In genomic region chr13:24746618-24747247, GRCh38 we compare ENCODE assay signal across 11 cellular contexts. TPM values are rescaled to one million over a fixed set of nuclear protein-coding genes. Genes with fewer than 3 reads are reported as not detected.
DNase-seq lines count a peak whose midpoint lies in the region; ATAC-seq and TF ChIP-seq lines count a peak whose summit lies in the region.
"Had no signal": no experiment of that assay in that cellular context is flagged by ENCODE, and none has a peak within 500 bp of the region (broad histone marks: within the 10 kb centered on the region; RNA-seq: fewer than 3 reads in every experiment).

No MANE protein-coding gene starts in this region.

- no peak overlapping the region for H4K91ac ChIP-seq in IMR-90 (ENCODE audit: insufficient read depth, low read depth, low read length)

- POLR2A ChIA-PET in CD8-positive, alpha-beta memory T cell (lab: Charles Lee), result no interaction called here
- POLR2A ChIA-PET in IMR-90 (lab: Charles Lee; ENCODE audit: unreplicated experiment), result no interaction called here

- H3K4me3 Mint-ChIP-seq in CD8-positive, alpha-beta memory T cell, result peak overlapping the region in 5 of 7 donors; percentile 19 to 68 (median 46)

- no peaks in the 10 kb centered on the region for H3K9me1 ChIP-seq in IMR-90 (ENCODE audit: insufficient read depth, low read length)

- no peaks in the 10 kb centered on the region for H3K9me2 ChIP-seq in neural cell (ENCODE audit: insufficient read depth, low read length)

- TF ChIP-seq RAD21 in IMR-90 (IDR thresholded peaks at IDR 0.05; ENCODE audit: low read length) (no peak), neural cell (conservative IDR thresholded peaks at IDR 0.05) (no peak)

- H2BK5ac ChIP-seq in IMR-90 (ENCODE audit: low read depth, low read length, poor library complexity, severe bottlenecking), result no peak overlapping the region

- H3K36me3 ChIP-seq in CD8-positive, alpha-beta memory T cell (ENCODE audit: insufficient read depth, low read length), result no peaks in the 10 kb centered on the region
- H3K36me3 ChIP-seq in IMR-90 (ENCODE audit: control insufficient read depth, insufficient read depth, low read length) (no peaks in the 10 kb centered on the region), neural cell (ENCODE audit: insufficient read depth, low read length) (no peaks in the 10 kb centered on the region)
- H3K36me3 ChIP-seq: SJSA1 had no signal

- H3K36me3 Mint-ChIP-seq in CD8-positive, alpha-beta memory T cell, result no peaks in the 10 kb centered on the region

- H3K18ac ChIP-seq in IMR-90 (ENCODE audit: low read depth, low read length), result no peak overlapping the region

- H3K4me1 Mint-ChIP-seq in CD8-positive, alpha-beta memory T cell, result peaks cover 5 to 22% (median 10%) of the 10 kb centered on the region in 3 donors

- peaks cover 25 to 57% of the 10 kb centered on the region in 2 donors for H3K27me3 Mint-ChIP-seq in CD8-positive, alpha-beta memory T cell

- WGBS in IMR-90 (ENCODE audit: extremely low coverage in 2 of 2, insufficient read length in 1 of 2), 2 experiments, result 0% methylated on average over 21 of the region's 56 CpGs; no CpG with 5 or more reads in 1 of the 2 experiments

- H3K4me2 ChIP-seq in IMR-90 (ENCODE audit: low read depth, low read length) (no peak overlapping the region; the same call in 1 of the 2 replicates), neural cell (ENCODE audit: low read length) (peak overlapping the region; percentile 80)

- H2BK120ac ChIP-seq in IMR-90 (ENCODE audit: low read depth, low read length), result no peak overlapping the region

- CTCF ChIA-PET in CD8-positive, alpha-beta memory T cell (lab: Charles Lee), result no interaction called here
- CTCF ChIA-PET in IMR-90 (lab: Yijun Ruan, JAX), result no interaction called here

- no peak overlapping the region for H4K5ac ChIP-seq in IMR-90 (ENCODE audit: low read depth, low read length)

- intact Hi-C loops in IMR-90 (cut with micrococcal nuclease), result no loop called here
- intact Hi-C loops in dorsolateral prefrontal cortex (cut with DNase I), result no loop called here

- H3K4me1 ChIP-seq in CD8-positive, alpha-beta memory T cell (ENCODE audit: insufficient read depth, low read length), result no peaks in the 10 kb centered on the region
- H3K4me1 ChIP-seq in IMR-90 (ENCODE audit: control insufficient read depth, insufficient read depth, low read length), result no peaks in the 10 kb centered on the region
- H3K4me1 ChIP-seq: SJSA1 had no signal

- no peaks in the 10 kb centered on the region for H3K9me3 ChIP-seq in CD8-positive, alpha-beta memory T cell (ENCODE audit: low read length)
- H3K9me3 ChIP-seq in IMR-90 (ENCODE audit: control insufficient read depth, insufficient read depth, low read length) (no peaks in the 10 kb centered on the region), neural cell (ENCODE audit: low read length) (no peaks in the 10 kb centered on the region)
- H3K9me3 ChIP-seq: SJSA1 had no signal

- no peak for TF ChIP-seq POLR2A in IMR-90 (IDR thresholded peaks at IDR 0.05; ENCODE audit: low read depth, low read length)

- no peak overlapping the region for H2AK9ac ChIP-seq in IMR-90 (replicated peaks; ENCODE audit: low read depth, low read length, poor library complexity)

- no peaks in the 10 kb centered on the region for H3K27me3 ChIP-seq in CD8-positive, alpha-beta memory T cell (ENCODE audit: insufficient read depth, low read length, poor library complexity, severe bottlenecking)
- peaks cover 37% of the 10 kb centered on the region for H3K27me3 ChIP-seq in IMR-90 (ENCODE audit: control insufficient read depth, insufficient read depth, low read length)
- peaks cover 0 to 59% (median 34%) of the 10 kb centered on the region in 45 donors for H3K27me3 ChIP-seq in dorsolateral prefrontal cortex
- peaks cover 64% of the 10 kb centered on the region for H3K27me3 ChIP-seq in neural cell (ENCODE audit: insufficient read depth, low read depth, low read length)

- TF ChIP-seq CTCF in IMR-90 (conservative IDR thresholded peaks at IDR 0.05; ENCODE audit: low read depth, low read length), result no peak
- TF ChIP-seq CTCF in dorsolateral prefrontal cortex (IDR thresholded peaks at IDR 0.05 in 54 of 56, conservative IDR thresholded peaks at IDR 0.05 in 2 of 56; ENCODE audit: low read depth in 1 of 56, partially characterized antibody in 56 of 56), result no peak
- TF ChIP-seq CTCF in neural cell (IDR thresholded peaks at IDR 0.05; ENCODE audit: poor library complexity, severe bottlenecking), result peak; percentile 44

- no peaks in the 10 kb centered on the region for H3K9me3 Mint-ChIP-seq in CD8-positive, alpha-beta memory T cell

- no peak overlapping the region for H3K27ac ChIP-seq in CD8-positive, alpha-beta memory T cell (ENCODE audit: low read depth, low read length)
- H3K27ac ChIP-seq in IMR-90 (ENCODE audit: insufficient read depth, low read length), result no peak overlapping the region
- no peak overlapping the region for H3K27ac ChIP-seq in dorsolateral prefrontal cortex
- no peak overlapping the region for H3K27ac ChIP-seq in neural cell (ENCODE audit: low read length)
- H3K27ac ChIP-seq: SJSA1 had no signal

- H4K8ac ChIP-seq in IMR-90 (ENCODE audit: low read depth in 2 of 2, low read length in 2 of 2), result no peak overlapping the region

- no peak overlapping the region for H2BK15ac ChIP-seq in IMR-90 (ENCODE audit: low read depth, low read length)

- H3K9ac ChIP-seq in IMR-90 (ENCODE audit: low read depth, low read length) (no peak overlapping the region), neural cell (ENCODE audit: low read length) (peak overlapping the region; percentile 42)

- H3K27ac Mint-ChIP-seq in CD8-positive, alpha-beta memory T cell, result no peak overlapping the region

- DNase-seq in CD8-positive, alpha-beta memory T cell, result no peak
- DNase-seq in IMR-90, result no peak
- DNase-seq in dorsolateral prefrontal cortex, result no peak
- DNase-seq in DMS153 (lab: John Stamatoyannopoulos, UW), result no peak
- no peak for DNase-seq in occipital lobe (lab: John Stamatoyannopoulos, UW)
- DNase-seq: effector CD8-positive, alpha-beta T cell; small intestine had no signal

- H3F3A ChIP-seq in neural cell (ENCODE audit: insufficient read depth, low read length, poor library complexity, severe bottlenecking), result no peaks in the 10 kb centered on the region

- H3K79me1 ChIP-seq in IMR-90 (ENCODE audit: low read depth in 1 of 2, low read length in 2 of 2), result no peaks in the 10 kb centered on the region

- H3K4ac ChIP-seq in IMR-90 (ENCODE audit: low read depth, low read length), result no peak overlapping the region

- H3K4me3 ChIP-seq in CD8-positive, alpha-beta memory T cell (ENCODE audit: low read length), result no peak overlapping the region
- H3K4me3 ChIP-seq in IMR-90 (ENCODE audit: insufficient read depth, low read depth, low read length) (no peak overlapping the region), dorsolateral prefrontal cortex (peak overlapping the region in 57 of 59 donors; percentile 1 to 67 (median 48)), neural cell (ENCODE audit: low read length) (peak overlapping the region; percentile 80)

- H2BK20ac ChIP-seq in IMR-90 (ENCODE audit: low read depth, low read length), result no peak overlapping the region

- H3K23ac ChIP-seq in IMR-90 (ENCODE audit: low read depth, low read length), result no peak overlapping the region

- in situ Hi-C loops in IMR-90 (cut with MboI; ENCODE audit: low sequenced_read_pairs), result no loop called here

- TF ChIP-seq EP300 in neural cell (conservative IDR thresholded peaks at IDR 0.05; ENCODE audit: poor library complexity, severe bottlenecking), result no peak

- H4K20me1 ChIP-seq in IMR-90 (ENCODE audit: insufficient read depth, low read length) (no peaks in the 10 kb centered on the region), neural cell (ENCODE audit: insufficient read depth) (no peaks in the 10 kb centered on the region)

- H2AFZ ChIP-seq in IMR-90 (replicated peaks; ENCODE audit: low read length, poor library complexity) (peak overlapping the region; percentile 43), neural cell (ENCODE audit: low read depth, low read length) (no peak overlapping the region)

- H3K14ac ChIP-seq in IMR-90 (replicated peaks; ENCODE audit: low read depth, low read length), result no peak overlapping the region

- BruUV-seq in IMR-90 (replicated peaks; lab: Mats Ljungman, UMichigan), result no TSS peak

- H3K56ac ChIP-seq in IMR-90 (ENCODE audit: extremely low read depth, insufficient read depth, low read length), result no peak overlapping the region

- ATAC-seq in IMR-90 (ENCODE audit: low read depth), result no peak
- ATAC-seq in GM21737 (IDR thresholded peaks at IDR 0.05; ENCODE audit: unreplicated experiment), result no peak
- ATAC-seq in GM18520 (IDR thresholded peaks at IDR 0.05; ENCODE audit: unreplicated experiment), result no peak

- H2AK5ac ChIP-seq in IMR-90 (ENCODE audit: low read depth, low read length), result no peak overlapping the region

- dilution Hi-C loops in IMR-90 (cut with HindIII; ENCODE audit: low sequenced_read_pairs, unreplicated experiment), result no loop called here

- H3K79me2 ChIP-seq in neural cell (replicated peaks; ENCODE audit: insufficient read depth, low read length), result no peaks in the 10 kb centered on the region

TF ChIP-seq in IMR-90, 13 proteins besides CTCF, POLR2A, EP300 and RAD21 (continues in another document):
- no peak for TF ChIP-seq USF2 (IDR thresholded peaks at IDR 0.05; ENCODE audit: low read depth, low read length)

TF ChIP-seq in neural cell, 6 proteins besides CTCF, POLR2A, EP300 and RAD21 (continues in another document):
- TF ChIP-seq SMC3 (conservative IDR thresholded peaks at IDR 0.05; ENCODE audit: poor library complexity) (no peak), TAF1 (IDR thresholded peaks at IDR 0.05; ENCODE audit: low read depth) (no peak)

RNA-seq across cellular contexts. Expression of gene RNF17, which starts 17.2 kb away (rescaled TPM):
- not detected for total RNA-seq in CD8-positive, alpha-beta memory T cell
- not detected for polyA plus RNA-seq in CD8-positive, alpha-beta memory T cell
- 0.18 and 0.28 TPM in 2 replicates for total RNA-seq in IMR-90 (2012; rRNA removed)
- 0.01 and 0.03 TPM in 2 replicates for polyA plus RNA-seq in IMR-90 (2012; rRNA removed)
- polyA plus RNA-seq in IMR-90 (2012; cell fraction: cytosol; rRNA removed), result 0.01 TPM in 1 of 2 replicates, not detected in the other
- polyA plus RNA-seq in IMR-90 (2012; cell fraction: nucleus; rRNA removed; ENCODE audit: low replicate concordance), result 0.02 and 0.23 TPM in 2 replicates
- 1 to 10 TPM in 7 of 120 experiments, under 1 TPM in 24, not detected in 89; 0.07 to 4.3 (median 0.54) TPM for total RNA-seq in dorsolateral prefrontal cortex
- not detected in 2 replicates for polyA plus RNA-seq in neural cell
- polyA minus RNA-seq in neural cell, result not detected in 2 replicates
- total RNA-seq in occipital lobe, result not detected
- total RNA-seq: SJSA1 had no signal

Comparison
In these comparisons a context has a peak if more than half of its experiments do, and no peak if none do; other contexts are left out.
1. H3K4me3 ChIP-seq: peak in dorsolateral prefrontal cortex (57 of 59) and neural cell (single experiment); none in CD8-positive, alpha-beta memory T cell (single experiment) and IMR-90 (single experiment).